ENCODE assay signal across 8 cellular contexts in genomic region chr6:30719791-30720737, GRCh38. TPM values are rescaled to one million over a fixed set of nuclear protein-coding genes. Genes with fewer than 3 reads are reported as not detected.
DNase-seq lines count a peak whose midpoint lies in the region; ATAC-seq and TF ChIP-seq lines count a peak whose summit lies in the region.

TSS of gene TUBB (plus strand) at chr6:30720352. CDS start at chr6:30720507, 155 bp downstream.

- TF ChIP-seq POLR2A in HCT116 (IDR thresholded peaks at IDR 0.05; ENCODE audit: borderline replicate concordance, extremely low read depth, insufficient read depth, insufficient read length) (no peak), gastroesophageal sphincter (IDR thresholded peaks at IDR 0.05) (peak; percentile 84 to 86)

- H4K20me1 ChIP-seq in HCT116 (ENCODE audit: insufficient read depth), result peaks cover 18% of the 10 kb centered on the region; the same call in 1 of the 2 replicates

- H3K4me2 ChIP-seq in HCT116 (ENCODE audit: low read length), result peak within 1 kb of the TSS; percentile 96

- TF ChIP-seq EP300 in gastroesophageal sphincter (IDR thresholded peaks at IDR 0.05), result no peak

- H3K4me1 ChIP-seq in HCT116 (ENCODE audit: control insufficient read depth in 1 of 2, insufficient read depth in 2 of 2, low read length in 2 of 2) (peaks cover 9 to 64% of the 10 kb centered on the region in 2 experiments), gastroesophageal sphincter (peaks cover 2 to 68% (median 33%) of the 10 kb centered on the region in 3 donors), neutrophil (ENCODE audit: control insufficient read depth in 1 of 2, insufficient read depth in 1 of 2, low read depth in 1 of 2, low read length in 1 of 2) (peaks cover 57 to 62% of the 10 kb centered on the region in 2 experiments)

- in situ Hi-C loops in G401 (cut with HindIII; ENCODE audit: low sequenced_read_pairs), result no loop called here

- CTCF ChIA-PET in HCT116 (lab: Charles Lee), result interaction anchor here (2.7 to 5.7 kb wide), 2 partner anchors 11 to 40 kb away, joined by 17 to 45 read pairs; no protein-coding TSS in a partner anchor

- H3K27me3 ChIP-seq in HCT116 (ENCODE audit: insufficient read depth, low read length) (no peaks in the 10 kb centered on the region), gastroesophageal sphincter (no peaks in the 10 kb centered on the region), neutrophil (no peaks in the 10 kb centered on the region)

- BruUV-seq in HCT116 (replicated peaks; lab: Mats Ljungman, UMichigan), result TSS peak; percentile 68

- H3K36me3 ChIP-seq in HCT116 (ENCODE audit: control insufficient read depth in 1 of 2, insufficient read depth in 2 of 2, low read length in 2 of 2) (peaks cover 22 to 36% of the 10 kb centered on the region in 2 experiments), gastroesophageal sphincter (peaks cover 0 to 26% of the 10 kb centered on the region in 2 donors), neutrophil (peaks cover 28% of the 10 kb centered on the region)

- H3K4me3 ChIP-seq in HCT116 (replicated peaks in 1 of 2; ENCODE audit: low read depth in 1 of 2, low read length in 2 of 2), result peak within 1 kb of the TSS; percentile 95
- peak within 1 kb of the TSS; percentile 91 to 94 for H3K4me3 ChIP-seq in gastroesophageal sphincter
- H3K4me3 ChIP-seq in neutrophil (ENCODE audit: low read depth in 1 of 2, low read length in 1 of 2), result peak within 1 kb of the TSS; percentile 88 to 92

- peaks cover 72% of the 10 kb centered on the region for H3K79me2 ChIP-seq in HCT116 (ENCODE audit: insufficient read depth, low read length)

- H2AFZ ChIP-seq in HCT116 (ENCODE audit: low read depth, low read length, poor library complexity, severe bottlenecking), result no peak within 1 kb of the TSS

- WGBS in gastroesophageal sphincter (ENCODE audit: low coverage in 1 of 2), 2 donors, result 0 to 1% methylated on average over 9 to 22 of the region's 38 CpGs

- peak within 1 kb of the TSS; percentile 100 for H3K9ac ChIP-seq in HCT116 (ENCODE audit: low read length)

- H3K9me3 ChIP-seq in HCT116 (ENCODE audit: control insufficient read depth in 1 of 2, insufficient read depth in 1 of 2, low read depth in 1 of 2, low read length in 2 of 2) (no peaks in the 10 kb centered on the region), gastroesophageal sphincter (no peaks in the 10 kb centered on the region), neutrophil (no peaks in the 10 kb centered on the region)

- H3K27ac ChIP-seq in HCT116 (ENCODE audit: low read depth, low read length), result peak within 1 kb of the TSS; percentile 89
- H3K27ac ChIP-seq in gastroesophageal sphincter, result peak within 1 kb of the TSS; percentile 94 to 99 (median 98)
- H3K27ac ChIP-seq in neutrophil, result peak within 1 kb of the TSS; percentile 97

- RAD21 ChIA-PET in HCT116 (lab: Charles Lee; ENCODE audit: low non-redundant PET in 1 of 2, low total read pairs in 2 of 2, uncharacterized antibody in 2 of 2, unreplicated experiment in 2 of 2), result no interaction called here

- POLR2A ChIA-PET in HCT116 (lab: Charles Lee), result interaction anchor here (0.5 to 3.7 kb wide), 10 partner anchors 9 to 107 kb away, joined by 3 to 25 read pairs (median 4); partner anchors contain the start of gene NRM

- H3K9me2 ChIP-seq in HCT116 (ENCODE audit: insufficient read depth), result no peaks in the 10 kb centered on the region

- DNase-seq in G401 (ENCODE audit: low spot score) (peak; percentile 99), HCT116 (ENCODE audit: low read depth, low spot score) (peak; percentile 96), NCI-H1092 treated with DMSO at 0.1 percent for 48 hours (lab: John Stamatoyannopoulos, UW) (peak; percentile 93)
- peak; percentile 95 for DNase-seq in activated naive CD4-positive, alpha-beta T cell treated with anti-CD3 and anti-CD28 coated beads, Interleukin-2, amount 50 U/mL, for 16 hours

- intact Hi-C loops in HCT116 (cut with micrococcal nuclease), result loop anchor here (2.0 to 5.0 kb wide), 2 partner anchors 33 to 163 kb away; partner anchors contain the start of genes GNL1, PPP1R18 and PRR3

- TF ChIP-seq RAD21 in HCT116 (IDR thresholded peaks at IDR 0.05; ENCODE audit: low read depth), result no peak

- ATAC-seq in HCT116, result peak; percentile 71
- ATAC-seq in SK-N-SH treated with all-trans-retinoic acid at 6 μM for 48 hours, result peak; percentile 81
- ATAC-seq in gastroesophageal sphincter, result peak; percentile 81

- TF ChIP-seq CTCF in HCT116 (IDR thresholded peaks at IDR 0.05 in 2 of 3, conservative IDR thresholded peaks at IDR 0.05 in 1 of 3; ENCODE audit: borderline replicate concordance in 1 of 3, insufficient read depth in 1 of 3, low read depth in 2 of 3, low read length in 2 of 3) (no peak), gastroesophageal sphincter (IDR thresholded peaks at IDR 0.05) (peak in 2 of 4 experiments; percentile 50), neutrophil (IDR thresholded peaks at IDR 0.05) (no peak), subcutaneous adipose tissue (IDR thresholded peaks at IDR 0.05; ENCODE audit: low read depth) (no peak)

TF ChIP-seq in HCT116, 20 proteins besides CTCF, POLR2A, EP300 and RAD21:
- TF ChIP-seq FOSL1 (IDR thresholded peaks at IDR 0.05; ENCODE audit: low read depth), result no peak
- TF ChIP-seq SIN3A (IDR thresholded peaks at IDR 0.05; ENCODE audit: low read depth), result no peak
- peak; percentile 32 for TF ChIP-seq TCF7L2 (IDR thresholded peaks at IDR 0.05; ENCODE audit: borderline replicate concordance, extremely low read depth, insufficient read depth, insufficient read length)
- TF ChIP-seq YY1 (IDR thresholded peaks at IDR 0.05; ENCODE audit: extremely low read depth, insufficient replicate concordance, low read depth, low read length), result peak; percentile 5
- peak; percentile 94 for TF ChIP-seq POLR2AphosphoS5 (IDR thresholded peaks at IDR 0.05; ENCODE audit: low read depth, low read length)
- no peak for TF ChIP-seq EZH2 (IDR thresholded peaks at IDR 0.05)

TF ChIP-seq in SK-N-SH treated with all-trans-retinoic acid at 6 μM for 48 hours, 23 proteins besides CTCF, POLR2A, EP300 and RAD21:
- TF ChIP-seq TOX (CRISPR knock-in tag; IDR thresholded peaks at IDR 0.05; ENCODE audit: borderline replicate concordance) (no peak), ZFP30 (CRISPR knock-in tag; IDR thresholded peaks at IDR 0.05) (no peak)
- TF ChIP-seq, protein P1, sequence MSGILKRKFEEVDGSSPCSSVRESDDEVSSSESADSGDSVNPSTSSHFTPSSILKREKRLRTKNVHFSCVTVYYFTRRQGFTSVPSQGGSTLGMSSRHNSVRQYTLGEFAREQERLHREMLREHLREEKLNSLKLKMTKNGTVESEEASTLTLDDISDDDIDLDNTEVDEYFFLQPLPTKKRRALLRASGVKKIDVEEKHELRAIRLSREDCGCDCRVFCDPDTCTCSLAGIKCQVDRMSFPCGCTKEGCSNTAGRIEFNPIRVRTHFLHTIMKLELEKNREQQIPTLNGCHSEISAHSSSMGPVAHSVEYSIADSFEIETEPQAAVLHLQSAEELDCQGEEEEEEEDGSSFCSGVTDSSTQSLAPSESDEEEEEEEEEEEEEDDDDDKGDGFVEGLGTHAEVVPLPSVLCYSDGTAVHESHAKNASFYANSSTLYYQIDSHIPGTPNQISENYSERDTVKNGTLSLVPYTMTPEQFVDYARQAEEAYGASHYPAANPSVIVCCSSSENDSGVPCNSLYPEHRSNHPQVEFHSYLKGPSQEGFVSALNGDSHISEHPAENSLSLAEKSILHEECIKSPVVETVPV (CRISPR knock-in tag; IDR thresholded peaks at IDR 0.05), result 0 out of 2 replicates have a peak, but pooled peaks have one; percentile 3

RNA-seq across cellular contexts. Expression of gene TUBB, which starts in this region (rescaled TPM):
- total RNA-seq in G401 (2014; rRNA removed; shearing (Covaris generic)), result 456 and 575 TPM in 2 replicates
- total RNA-seq in HCT116 (2021; ENCODE audit: unreplicated experiment) (886 TPM), gastroesophageal sphincter (100 to 1,000 TPM; 184 to 351 (median 236) TPM), subcutaneous adipose tissue (100 to 1,000 TPM; 166 to 277 (median 220) TPM)
- polyA plus RNA-seq in HCT116 (2012), result 716 and 796 TPM in 2 replicates

Comparison
In these comparisons a context has a peak if more than half of its experiments do, and no peak if none do; other contexts are left out.
1. Peak in every context shown above with its lines: DNase-seq, ATAC-seq, H3K4me3 ChIP-seq and H3K27ac ChIP-seq.